In the genomic region with DNA sequence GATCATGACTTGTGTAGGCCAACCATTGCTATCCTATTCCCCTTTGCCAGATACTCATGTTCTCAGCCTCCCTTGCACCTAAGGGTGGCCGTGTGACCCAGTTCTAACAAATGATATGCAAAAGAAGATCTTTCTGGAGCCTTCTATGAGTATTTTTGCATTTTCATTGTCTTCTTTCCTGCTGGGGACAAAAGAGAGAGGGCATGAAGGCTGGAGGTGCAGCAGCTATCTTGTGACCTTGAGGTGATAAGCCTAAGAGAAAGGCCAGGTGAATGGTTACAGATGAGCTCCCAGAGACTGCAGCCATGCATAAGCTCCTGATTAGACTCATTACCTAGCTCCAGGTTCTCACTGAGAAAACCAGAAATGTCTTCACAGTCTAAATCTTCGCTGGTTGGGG, we compare ENCODE assay signal across 1 cellular context.
TF ChIP-seq lines count a peak whose summit lies in the region.

No MANE protein-coding gene starts in this region.

TF ChIP-seq in H1, 55 proteins besides CTCF, POLR2A, EP300 and RAD21 (continued from another document):
- TF ChIP-seq, protein P1, sequence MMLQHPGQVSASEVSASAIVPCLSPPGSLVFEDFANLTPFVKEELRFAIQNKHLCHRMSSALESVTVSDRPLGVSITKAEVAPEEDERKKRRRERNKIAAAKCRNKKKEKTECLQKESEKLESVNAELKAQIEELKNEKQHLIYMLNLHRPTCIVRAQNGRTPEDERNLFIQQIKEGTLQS (IDR thresholded peaks at IDR 0.05; ENCODE audit: insufficient read depth, low read depth, low read length), result no peak
- TF ChIP-seq ZNF274 (IDR thresholded peaks at IDR 0.05; ENCODE audit: borderline replicate concordance, extremely low read depth, low read length) (no peak), KDM4A (IDR thresholded peaks at IDR 0.05; ENCODE audit: low read depth, low read length, severe bottlenecking) (no peak), MAFK (IDR thresholded peaks at IDR 0.05; ENCODE audit: low read depth, low read length) (no peak), SAP30 (IDR thresholded peaks at IDR 0.05; ENCODE audit: insufficient read depth, insufficient replicate concordance, low read length) (no peak), NRF1 (IDR thresholded peaks at IDR 0.05; ENCODE audit: low read depth, low read length) (no peak), SIN3A (conservative IDR thresholded peaks at IDR 0.05 in 1 of 2, IDR thresholded peaks at IDR 0.05 in 1 of 2; ENCODE audit: low read depth in 1 of 2, low read length in 2 of 2) (no peak), TAF7 (optimal IDR thresholded peaks at IDR 0.05; ENCODE audit: borderline replicate concordance, low read depth, low read length) (no peak), YY1 (IDR thresholded peaks at IDR 0.05; ENCODE audit: low read depth, low read length) (no peak), SUZ12 (IDR thresholded peaks at IDR 0.05; ENCODE audit: low read length) (no peak), CTBP2 (IDR thresholded peaks at IDR 0.05; ENCODE audit: borderline replicate concordance, insufficient read depth, insufficient read length, low read length) (no peak), HDAC2 (IDR thresholded peaks at IDR 0.05; ENCODE audit: borderline replicate concordance in 1 of 2, low read depth in 2 of 2, low read length in 2 of 2) (0 out of 4 replicates have a peak, but pooled peaks of 1 of the 2 experiments have one; percentile 65), CBX5 (IDR thresholded peaks at IDR 0.05; ENCODE audit: low read depth, low read length) (no peak)
- TF ChIP-seq, protein P2, sequence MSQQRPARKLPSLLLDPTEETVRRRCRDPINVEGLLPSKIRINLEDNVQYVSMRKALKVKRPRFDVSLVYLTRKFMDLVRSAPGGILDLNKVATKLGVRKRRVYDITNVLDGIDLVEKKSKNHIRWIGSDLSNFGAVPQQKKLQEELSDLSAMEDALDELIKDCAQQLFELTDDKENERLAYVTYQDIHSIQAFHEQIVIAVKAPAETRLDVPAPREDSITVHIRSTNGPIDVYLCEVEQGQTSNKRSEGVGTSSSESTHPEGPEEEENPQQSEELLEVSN (IDR thresholded peaks at IDR 0.05), result no peak
